Comparison of ENCODE assay signal across 8 cellular contexts in the genomic region with DNA sequence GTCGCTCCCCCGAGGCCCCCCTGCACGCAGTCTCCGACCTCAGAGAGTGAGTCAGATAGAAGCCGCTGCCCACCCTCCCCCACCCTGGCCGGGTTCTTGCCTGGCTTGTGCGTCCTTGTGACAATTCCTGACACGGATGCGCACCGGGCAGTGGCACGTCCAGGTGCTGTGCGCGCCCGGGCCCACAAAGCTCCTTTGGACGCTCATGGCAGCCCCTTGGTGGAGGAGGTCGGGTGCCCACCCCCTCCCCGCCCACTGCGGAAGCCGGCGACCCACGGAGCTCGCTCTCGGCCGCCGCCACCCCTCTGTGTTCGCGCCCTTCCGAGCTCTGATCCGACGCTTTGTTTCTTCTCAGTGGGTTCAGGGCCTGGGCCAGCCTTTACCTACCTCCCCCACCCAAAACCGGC. TPM values are rescaled to one million over a fixed set of nuclear protein-coding genes. Genes with fewer than 3 reads are reported as not detected.
A peak's percentile ranks its signal among the peaks of the same experiment; 100 is the strongest.
DNase-seq lines count a peak whose midpoint lies in the region; ATAC-seq, FAIRE-seq and TF ChIP-seq lines count a peak whose summit lies in the region.

No MANE protein-coding gene starts in this region.

- H3K9me3 Mint-ChIP-seq in MCF 10A (ENCODE audit: unreplicated experiment) = no peaks in the 10 kb centered on the region

- DNase-seq in A549 (ENCODE audit: low read depth in 1 of 2, low spot score in 1 of 2) (peak; percentile 83 to 93), MCF 10A (ENCODE audit: unreplicated experiment) (peak; percentile 90), skeletal muscle cell (ENCODE audit: low read depth) (peak; percentile 76), GM10248 (ENCODE audit: extremely low spot score) (no peak)

- H3K27me3 ChIP-seq in iPS-18a (ENCODE audit: control insufficient read depth, insufficient read depth, low read length) = peaks cover 36% of the 10 kb centered on the region

- no peak for FAIRE-seq in A549 (lab: Jason Lieb, UNC)

- H3K4me3 ChIP-seq in A549 (peak overlapping the region; percentile 83), GM08714 (ENCODE audit: low read length) (peak overlapping the region; percentile 23; the same call in 1 of the 2 replicates), iPS-18a (ENCODE audit: low read length) (peak overlapping the region; percentile 77), skeletal muscle cell (ENCODE audit: low read depth, low read length) (peak overlapping the region; percentile 91)

- peak overlapping the region; percentile 76 for H3K27ac Mint-ChIP-seq in MCF 10A (ENCODE audit: low read depth, unreplicated experiment)

- peak in 1 of 2 experiments; percentile 3; a peak in 1 of 5 replicates for TF ChIP-seq EP300 in A549 (IDR thresholded peaks at IDR 0.05)

- peak overlapping the region; percentile 74 for H3K4me3 Mint-ChIP-seq in MCF 10A (ENCODE audit: unreplicated experiment)

- CTCF ChIA-PET in A549 (lab: Yijun Ruan, JAX) (interaction anchor here (0.7 to 11.8 kb wide), 8 partner anchors 11 to 163 kb away, joined by 3 to 109 read pairs (median 4); no protein-coding TSS in a partner anchor), MCF 10A (lab: Yijun Ruan, JAX) (no interaction called here), GM10248 (lab: Yijun Ruan, JAX) (interaction anchor here (1.2 to 2.7 kb wide), 3 partner anchors 12 to 20 kb away, joined by 3 to 15 read pairs (median 4); no protein-coding TSS in a partner anchor)

- H3K4me2 ChIP-seq in A549 = peak overlapping the region; percentile 96

- H3K4me1 ChIP-seq in A549 = peaks cover 55% of the 10 kb centered on the region
- peaks cover 11% of the 10 kb centered on the region for H3K4me1 ChIP-seq in iPS-18a (ENCODE audit: control insufficient read depth, low read depth, low read length)

- WGBS in A549 (ENCODE audit: missing lambda C conversion rate) = 0% methylated on average over 5 of the region's 31 CpGs

- H3K9ac ChIP-seq in iPS-18a (ENCODE audit: low read length) = peak overlapping the region; percentile 60

- no peak for TF ChIP-seq RAD21 in A549 (conservative IDR thresholded peaks at IDR 0.05 in 1 of 2, IDR thresholded peaks at IDR 0.05 in 1 of 2)

- peak; percentile 58 for TF ChIP-seq POLR2A in A549 (IDR thresholded peaks at IDR 0.05; ENCODE audit: low read length)

- H3K9me3 ChIP-seq in A549 = no peaks in the 10 kb centered on the region
- H3K9me3 ChIP-seq in iPS-18a (ENCODE audit: control insufficient read depth, low read depth, low read length) = no peaks in the 10 kb centered on the region

- H3K27ac ChIP-seq in A549 (peak overlapping the region; percentile 98 to 99), iPS-18a (ENCODE audit: low read length) (no peak overlapping the region)

- POLR2A ChIA-PET in A549 (lab: Yijun Ruan, JAX) = interaction anchor here (0.6 to 3.1 kb wide), 16 partner anchors 12 to 236 kb away, joined by 3 to 34 read pairs (median 5); a partner anchor contains a TSS
- POLR2A ChIA-PET in MCF 10A (lab: Yijun Ruan, JAX) = interaction anchor here (0.7 to 4.0 kb wide), 13 partner anchors 10 to 321 kb away, joined by 3 to 31 read pairs (median 4); a partner anchor contains a TSS
- POLR2A ChIA-PET in GM10248 (lab: Yijun Ruan, JAX) = interaction anchor here (0.6 kb wide), 1 partner anchor 21 kb away, joined by 8 read pairs; no protein-coding TSS in a partner anchor

- H3K36me3 ChIP-seq in iPS-18a (ENCODE audit: control insufficient read depth, low read depth, low read length) = no peaks in the 10 kb centered on the region

- H3K36me3 Mint-ChIP-seq in MCF 10A (ENCODE audit: insufficient read depth, unreplicated experiment) = peaks cover 13% of the 10 kb centered on the region

- intact Hi-C loops in MCF 10A (cut with micrococcal nuclease) = loop anchor here (5.0 kb wide), 1 partner anchor 220 kb away; a partner anchor contains a TSS

- H3K4me1 Mint-ChIP-seq in MCF 10A (ENCODE audit: insufficient read depth, unreplicated experiment) = peaks cover 17% of the 10 kb centered on the region

- H3K27me3 Mint-ChIP-seq in MCF 10A (ENCODE audit: insufficient read depth, unreplicated experiment) = no peaks in the 10 kb centered on the region

- ATAC-seq in A549 (peak; percentile 26 to 44), HG03571 (IDR thresholded peaks at IDR 0.05; ENCODE audit: unreplicated experiment) (no peak)

- no TSS peak for BruUV-seq in MCF 10A (replicated peaks; lab: Mats Ljungman, UMichigan)

- TF ChIP-seq CTCF in A549 (IDR thresholded peaks at IDR 0.05) (no peak), MCF 10A (IDR thresholded peaks at IDR 0.05; ENCODE audit: unreplicated experiment) (no peak), GM10248 (IDR thresholded peaks at IDR 0.05; ENCODE audit: control extremely low read depth, extremely low read depth, low read depth, missing control alignments) (no peak)

TF ChIP-seq in A549, 52 proteins besides CTCF, POLR2A, EP300 and RAD21 (continues in another document):
- TF ChIP-seq GATA3 (IDR thresholded peaks at IDR 0.05; ENCODE audit: borderline replicate concordance) (0 out of 2 replicates have a peak, but pooled peaks have one; percentile 22), KDM5A (IDR thresholded peaks at IDR 0.05) (no peak), ESRRA (IDR thresholded peaks at IDR 0.05; ENCODE audit: borderline replicate concordance, low read length) (no peak), JUN (IDR thresholded peaks at IDR 0.05) (no peak; a peak in 2 of 5 replicates), HEYL (CRISPR knock-in tag; IDR thresholded peaks at IDR 0.05) (no peak), CEBPB (IDR thresholded peaks at IDR 0.05) (no peak), BHLHE40 (IDR thresholded peaks at IDR 0.05; ENCODE audit: low read depth, low read length) (no peak), HOXB5 (CRISPR knock-in tag; IDR thresholded peaks at IDR 0.05) (no peak), HOXA7 (CRISPR knock-in tag; IDR thresholded peaks at IDR 0.05) (no peak), CHD2 (IDR thresholded peaks at IDR 0.05; ENCODE audit: low read length, partially characterized antibody) (peak; percentile 41)
- TF ChIP-seq, protein P1, sequence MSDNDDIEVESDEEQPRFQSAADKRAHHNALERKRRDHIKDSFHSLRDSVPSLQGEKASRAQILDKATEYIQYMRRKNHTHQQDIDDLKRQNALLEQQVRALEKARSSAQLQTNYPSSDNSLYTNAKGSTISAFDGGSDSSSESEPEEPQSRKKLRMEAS (IDR thresholded peaks at IDR 0.05) = peak; percentile 46; the same call in 1 of the 2 replicates

TF ChIP-seq in PFSK-1, 5 proteins besides CTCF, POLR2A, EP300 and RAD21 (continues in another document):
- TF ChIP-seq, protein P2, sequence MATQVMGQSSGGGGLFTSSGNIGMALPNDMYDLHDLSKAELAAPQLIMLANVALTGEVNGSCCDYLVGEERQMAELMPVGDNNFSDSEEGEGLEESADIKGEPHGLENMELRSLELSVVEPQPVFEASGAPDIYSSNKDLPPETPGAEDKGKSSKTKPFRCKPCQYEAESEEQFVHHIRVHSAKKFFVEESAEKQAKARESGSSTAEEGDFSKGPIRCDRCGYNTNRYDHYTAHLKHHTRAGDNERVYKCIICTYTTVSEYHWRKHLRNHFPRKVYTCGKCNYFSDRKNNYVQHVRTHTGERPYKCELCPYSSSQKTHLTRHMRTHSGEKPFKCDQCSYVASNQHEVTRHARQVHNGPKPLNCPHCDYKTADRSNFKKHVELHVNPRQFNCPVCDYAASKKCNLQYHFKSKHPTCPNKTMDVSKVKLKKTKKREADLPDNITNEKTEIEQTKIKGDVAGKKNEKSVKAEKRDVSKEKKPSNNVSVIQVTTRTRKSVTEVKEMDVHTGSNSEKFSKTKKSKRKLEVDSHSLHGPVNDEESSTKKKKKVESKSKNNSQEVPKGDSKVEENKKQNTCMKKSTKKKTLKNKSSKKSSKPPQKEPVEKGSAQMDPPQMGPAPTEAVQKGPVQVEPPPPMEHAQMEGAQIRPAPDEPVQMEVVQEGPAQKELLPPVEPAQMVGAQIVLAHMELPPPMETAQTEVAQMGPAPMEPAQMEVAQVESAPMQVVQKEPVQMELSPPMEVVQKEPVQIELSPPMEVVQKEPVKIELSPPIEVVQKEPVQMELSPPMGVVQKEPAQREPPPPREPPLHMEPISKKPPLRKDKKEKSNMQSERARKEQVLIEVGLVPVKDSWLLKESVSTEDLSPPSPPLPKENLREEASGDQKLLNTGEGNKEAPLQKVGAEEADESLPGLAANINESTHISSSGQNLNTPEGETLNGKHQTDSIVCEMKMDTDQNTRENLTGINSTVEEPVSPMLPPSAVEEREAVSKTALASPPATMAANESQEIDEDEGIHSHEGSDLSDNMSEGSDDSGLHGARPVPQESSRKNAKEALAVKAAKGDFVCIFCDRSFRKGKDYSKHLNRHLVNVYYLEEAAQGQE (IDR thresholded peaks at IDR 0.05; ENCODE audit: insufficient read depth in 1 of 2, low read depth in 2 of 2, low read length in 2 of 2) = no peak

RNA-seq across cellular contexts. Expression of a gene that starts 0.7 kb away (rescaled TPM):
- 48.8 and 48.9 TPM in 2 replicates for polyA plus RNA-seq in A549 (2011; rRNA removed)
- polyA plus RNA-seq in A549 (2012; cell fraction: cytosol; rRNA removed) = 289 and 332 TPM in 2 replicates
- 483 and 655 TPM in 2 replicates for polyA plus RNA-seq in A549 (2012; cell fraction: nucleus; rRNA removed)
- 152 to 180 TPM (median 163 TPM) in 3 replicates for polyA plus RNA-seq in A549 (2017; fragmentation: RNase III; extraction: RNeasy Plus Mini Kit Qiagen cat#74134 plus additional on column Dnase treatment)
- 73.7 and 103 TPM in 2 replicates for polyA minus RNA-seq in A549 (2011; rRNA and poly(A)+ RNA removed)
- polyA plus RNA-seq in PFSK-1 (2012; ENCODE audit: insufficient read length, low read depth) = 37.5 TPM
- 20.2 and 23.0 TPM in 2 replicates for total RNA-seq in MCF 10A (2022)

RNA-seq across cellular contexts. Expression of a gene that starts 3.8 kb away (rescaled TPM):
- polyA plus RNA-seq in A549 (2011; rRNA removed) (7.4 and 8.0 TPM in 2 replicates), A549 (2017; fragmentation: RNase III; extraction: RNeasy Plus Mini Kit Qiagen cat#74134 plus additional on column Dnase treatment) (6.1 to 9.2 TPM (median 8.0 TPM) in 3 replicates)
- polyA plus RNA-seq in A549 (2012; cell fraction: cytosol; rRNA removed) = 8.8 and 9.5 TPM in 2 replicates
- 44.8 and 58.2 TPM in 2 replicates for polyA plus RNA-seq in A549 (2012; cell fraction: nucleus; rRNA removed)
- polyA minus RNA-seq in A549 (2011; rRNA and poly(A)+ RNA removed) = 8.0 and 10.7 TPM in 2 replicates
- 6.8 TPM for polyA plus RNA-seq in PFSK-1 (2012; ENCODE audit: insufficient read length, low read depth)
- total RNA-seq in MCF 10A (2022) = 12.0 and 13.1 TPM in 2 replicates

RNA-seq across cellular contexts. Expression of a gene that starts 26.1 kb away (rescaled TPM):
- polyA plus RNA-seq in A549 (2011; rRNA removed) (63.6 and 69.4 TPM in 2 replicates), A549 (2017; fragmentation: RNase III; extraction: RNeasy Plus Mini Kit Qiagen cat#74134 plus additional on column Dnase treatment) (83.0 to 88.7 TPM (median 86.5 TPM) in 3 replicates)
- polyA plus RNA-seq in A549 (2012; cell fraction: cytosol; rRNA removed) = 154 and 175 TPM in 2 replicates
- 262 and 280 TPM in 2 replicates for polyA plus RNA-seq in A549 (2012; cell fraction: nucleus; rRNA removed)
- polyA minus RNA-seq in A549 (2011; rRNA and poly(A)+ RNA removed) = 38.2 and 39.0 TPM in 2 replicates
- polyA plus RNA-seq in PFSK-1 (2012; ENCODE audit: insufficient read length, low read depth) = 81.8 TPM
- 68.8 and 78.2 TPM in 2 replicates for total RNA-seq in MCF 10A (2022)

RNA-seq across cellular contexts. Expression of a gene that starts 49.1 kb away (rescaled TPM):
- polyA plus RNA-seq in A549 (2011; rRNA removed) = 80.4 and 125 TPM in 2 replicates
- polyA plus RNA-seq in A549 (2012; cell fraction: cytosol; rRNA removed) = 137 and 156 TPM in 2 replicates
- polyA plus RNA-seq in A549 (2012; cell fraction: nucleus; rRNA removed) = 508 and 516 TPM in 2 replicates
- polyA plus RNA-seq in A549 (2017; fragmentation: RNase III; extraction: RNeasy Plus Mini Kit Qiagen cat#74134 plus additional on column Dnase treatment) = 116 to 125 TPM (median 122 TPM) in 3 replicates
- 77.0 and 79.2 TPM in 2 replicates for polyA minus RNA-seq in A549 (2011; rRNA and poly(A)+ RNA removed)
- polyA plus RNA-seq in PFSK-1 (2012; ENCODE audit: insufficient read length, low read depth) = 220 TPM
- total RNA-seq in MCF 10A (2022) = 200 and 239 TPM in 2 replicates

Comparison
In these comparisons a context has a peak if more than half of its experiments do, and no peak if none do; other contexts are left out.
1. H3K4me3 ChIP-seq: peak in every context shown above with its lines; median percentile 91 in skeletal muscle cell; 83 in A549; 77 in iPS-18a; 23 in GM08714.